Comparison of ENCODE assay signal across 8 cellular contexts in the genomic region with DNA sequence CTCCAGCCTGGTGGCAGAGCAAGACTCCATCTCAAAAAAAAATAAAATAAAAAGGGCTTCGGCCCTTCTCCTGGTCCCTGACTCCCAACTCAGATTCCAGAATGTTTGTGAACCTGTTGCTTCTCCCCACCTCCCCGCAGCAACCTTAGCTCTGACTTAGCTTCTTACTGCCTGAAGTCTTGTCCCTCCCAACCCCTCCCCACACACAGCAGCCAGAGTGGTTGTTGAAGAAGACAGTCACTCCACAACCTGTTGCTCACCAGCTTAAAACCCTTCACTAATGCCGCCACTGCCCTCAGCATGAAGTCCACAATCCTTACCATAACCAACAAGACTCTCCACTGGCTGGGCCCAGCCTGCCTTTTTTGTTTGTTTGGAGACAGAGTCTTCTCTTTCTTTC. TPM values are rescaled to one million over a fixed set of nuclear protein-coding genes. Genes with fewer than 3 reads are reported as not detected.
"Had no signal": no experiment of that assay in that cellular context is flagged by ENCODE, and none has a peak within 500 bp of the region (broad histone marks: within the 10 kb centered on the region; RNA-seq: fewer than 3 reads in every experiment).

No MANE protein-coding gene starts in this region.

- ATAC-seq: HepG2, K562 had no signal

- H3K27ac ChIP-seq: HL-60 had no signal

- H3K4me3 ChIP-seq: K562 had no signal

- DNase-seq: IMR-90, KG1 had no signal

RNA-seq across cellular contexts. Expression of gene PTPRT, which starts 6.5 kb away (rescaled TPM):
- total RNA-seq: HT-29, HT1080, IMR-90, K562 had no signal
- polyA plus RNA-seq: IgD-negative memory B cell, IMR-90, K562 had no signal
